Comparison of ENCODE assay signal across 28 cellular contexts in genomic region chr13:34302596-34302995, GRCh38.
"Had no signal": no experiment of that assay in that cellular context is flagged by ENCODE, and none has a peak within 500 bp of the region (broad histone marks: within the 10 kb centered on the region; RNA-seq: fewer than 3 reads in every experiment).

No MANE protein-coding gene starts in this region.

- H3K4me3 ChIP-seq: adrenal gland, body of pancreas, coronary artery, dorsolateral prefrontal cortex, esophagus muscularis mucosa, gastroesophageal sphincter had no signal

- ATAC-seq: activated CD4-positive, alpha-beta T cell treated with anti-CD3 and anti-CD28 coated beads for 36 hours; activated CD8-positive, alpha-beta memory T cell treated with anti-CD3 and anti-CD28 coated beads, Interleukin-2, amount 10 ng/mL, durations not matched to agents 7 days and 5 days; activated CD8-positive, alpha-beta T cell treated with anti-CD3 and anti-CD28 coated beads, Interleukin-2, amount 10 ng/mL, durations not matched to agents 7 days and 5 days; activated naive CD8-positive, alpha-beta T cell treated with anti-CD3 and anti-CD28 coated beads, Interleukin-2, amount 50 U/mL, for 24 hours; body of pancreas; gastroesophageal sphincter had no signal

- H3K27ac ChIP-seq: adrenal gland, body of pancreas, coronary artery, dorsolateral prefrontal cortex, esophagus muscularis mucosa, gastroesophageal sphincter had no signal

- DNase-seq: activated CD4-positive, alpha-beta memory T cell treated with anti-CD3 and anti-CD28 coated beads for 36 hours; activated CD4-positive, alpha-beta T cell treated with anti-CD3 and anti-CD28 coated beads for 36 hours; activated CD4-positive, alpha-beta T cell treated with anti-CD3 and anti-CD28 coated beads, Interleukin-2, amount 10 ng/mL, durations not matched to agents 24 days and 14 days; activated CD4-positive, CD25-positive, alpha-beta regulatory T cell; activated CD4-positive, CD25-positive, alpha-beta regulatory T cell treated with anti-CD3 and anti-CD28 coated beads, Interleukin-2, amount 50 U/mL, for 72 hours; activated CD8-positive, alpha-beta memory T cell treated with anti-CD3 and anti-CD28 coated beads, Interleukin-2, amount 10 ng/mL, durations not matched to agents 7 days and 5 days; activated CD8-positive, alpha-beta memory T cell treated with anti-CD3 and anti-CD28 coated beads, Interleukin-2, amount 50 U/mL, for 4 hours; activated CD8-positive, alpha-beta T cell treated with anti-CD3 and anti-CD28 coated beads, Interleukin-2, amount 10 ng/mL, durations not matched to agents 7 days and 5 days; activated effector memory CD4-positive, alpha-beta T cell treated with anti-CD3 and anti-CD28 coated beads, Interleukin-2, amount 50 U/mL, for 16 hours; activated naive CD4-positive, alpha-beta T cell treated with anti-CD3 and anti-CD28 coated beads for 36 hours; activated naive CD8-positive, alpha-beta T cell treated with anti-CD3 and anti-CD28 coated beads for 36 hours; activated naive CD8-positive, alpha-beta T cell treated with anti-CD3 and anti-CD28 coated beads, Interleukin-2, amount 50 U/mL, for 24 hours; activated T-cell treated with anti-CD3 and anti-CD28 coated beads, Interleukin-2, amount 50 U/mL, for 1 hour; activated T-cell treated with anti-CD3 and anti-CD28 coated beads, Interleukin-2, amount 50 U/mL, for 48 hours; adrenal gland; amygdala; aorta; body of pancreas; dorsolateral prefrontal cortex; effector memory CD4-positive, alpha-beta T cell; endodermal cell; foreskin melanocyte; head of caudate nucleus; hippocampal formation; T-helper 2 cell had no signal

- H3K4me1 ChIP-seq: adrenal gland had no signal

- H3K36me3 ChIP-seq: adrenal gland, esophagus muscularis mucosa, gastroesophageal sphincter had no signal

- H3K27me3 ChIP-seq: adrenal gland, body of pancreas, dorsolateral prefrontal cortex, esophagus muscularis mucosa, gastroesophageal sphincter had no signal

- H3K9me3 ChIP-seq: body of pancreas had no signal
